Comparison of ENCODE assay signal across 8 cellular contexts in genomic region chr5:91381134-91381773, GRCh38. TPM values are rescaled to one million over a fixed set of nuclear protein-coding genes. Genes with fewer than 3 reads are reported as not detected.
DNase-seq lines count a peak whose midpoint lies in the region; ATAC-seq, FAIRE-seq and TF ChIP-seq lines count a peak whose summit lies in the region.

No MANE protein-coding gene starts in this region.

- no peak for DNase-seq in activated CD4-positive, alpha-beta T cell treated with anti-CD3 and anti-CD28 coated beads, Interleukin-2, amount 10 ng/mL, durations not matched to agents 7 days and 5 days
- DNase-seq in activated CD4-positive, alpha-beta T cell treated with anti-CD3 and anti-CD28 coated beads for 4 hours, result no peak
- DNase-seq in thoracic aorta (ENCODE audit: low spot score), result no peak
- DNase-seq in GM10248 (ENCODE audit: extremely low spot score), result no peak
- DNase-seq in stimulated activated CD4-positive, alpha-beta T cell treated with anti-CD3 and anti-CD28 coated beads, Interleukin-1b, Interleukin-23, amount 100 ng/mL, for 48 hours, result no peak

- POLR2A ChIA-PET in activated CD4-positive, alpha-beta T cell treated with anti-CD3 and anti-CD28 coated beads, Interleukin-2, amount 10 ng/mL, durations not matched to agents 7 days and 5 days (lab: Charles Lee), result interaction anchor here (0.5 to 0.6 kb wide), 2 partner anchors 101 to 112 kb away, joined by 3 to 11 read pairs; no protein-coding TSS in a partner anchor
- POLR2A ChIA-PET in GM10248 (lab: Yijun Ruan, JAX), result interaction anchor here (0.6 to 1.0 kb wide), 4 partner anchors 9 to 154 kb away, joined by 3 to 17 read pairs (median 8); no protein-coding TSS in a partner anchor

- H3K9me3 Mint-ChIP-seq in activated CD4-positive, alpha-beta T cell treated with anti-CD3 and anti-CD28 coated beads, Interleukin-2, amount 10 ng/mL, durations not matched to agents 7 days and 5 days, result no peaks in the 10 kb centered on the region
- no peaks in the 10 kb centered on the region for H3K9me3 Mint-ChIP-seq in activated naive CD8-positive, alpha-beta T cell (ENCODE audit: low read depth)

- peak overlapping the region; percentile 100 for H3K27ac Mint-ChIP-seq in activated CD4-positive, alpha-beta T cell treated with anti-CD3 and anti-CD28 coated beads, Interleukin-2, amount 10 ng/mL, durations not matched to agents 7 days and 5 days
- peak overlapping the region; percentile 98 for H3K27ac Mint-ChIP-seq in activated naive CD8-positive, alpha-beta T cell

- H3K4me3 ChIP-seq in thoracic aorta, result peak overlapping the region; percentile 73

- peaks cover 26% of the 10 kb centered on the region for H3K36me3 Mint-ChIP-seq in activated CD4-positive, alpha-beta T cell treated with anti-CD3 and anti-CD28 coated beads, Interleukin-2, amount 10 ng/mL, durations not matched to agents 7 days and 5 days (ENCODE audit: low read depth)
- H3K36me3 Mint-ChIP-seq in activated naive CD8-positive, alpha-beta T cell, result peaks cover 6% of the 10 kb centered on the region

- peak overlapping the region; percentile 96 for H3K4me3 Mint-ChIP-seq in activated CD4-positive, alpha-beta T cell treated with anti-CD3 and anti-CD28 coated beads, Interleukin-2, amount 10 ng/mL, durations not matched to agents 7 days and 5 days
- H3K4me3 Mint-ChIP-seq in activated naive CD8-positive, alpha-beta T cell, result peak overlapping the region; percentile 100

- TF ChIP-seq CTCF in thoracic aorta (IDR thresholded peaks at IDR 0.05) (no peak), GM10248 (IDR thresholded peaks at IDR 0.05; ENCODE audit: control extremely low read depth, extremely low read depth, low read depth, missing control alignments) (no peak)

- ATAC-seq in thoracic aorta (ENCODE audit: insufficient number of reproducible peaks, low FRiP score, low read depth), result no peak
- ATAC-seq in GM21825 (IDR thresholded peaks at IDR 0.05; ENCODE audit: unreplicated experiment), result no peak

- H3K4me1 Mint-ChIP-seq in activated CD4-positive, alpha-beta T cell treated with anti-CD3 and anti-CD28 coated beads, Interleukin-2, amount 10 ng/mL, durations not matched to agents 7 days and 5 days, result peaks cover 33% of the 10 kb centered on the region
- peaks cover 41% of the 10 kb centered on the region for H3K4me1 Mint-ChIP-seq in activated naive CD8-positive, alpha-beta T cell (ENCODE audit: low read depth)

- no peaks in the 10 kb centered on the region for H3K9me3 ChIP-seq in thoracic aorta

- no peaks in the 10 kb centered on the region for H3K27me3 ChIP-seq in thoracic aorta (replicated peaks; ENCODE audit: insufficient read depth)

- no peaks in the 10 kb centered on the region for H3K27me3 Mint-ChIP-seq in activated CD4-positive, alpha-beta T cell treated with anti-CD3 and anti-CD28 coated beads, Interleukin-2, amount 10 ng/mL, durations not matched to agents 7 days and 5 days
- H3K27me3 Mint-ChIP-seq in activated naive CD8-positive, alpha-beta T cell, result no peaks in the 10 kb centered on the region

- CTCF ChIA-PET in activated CD4-positive, alpha-beta T cell treated with anti-CD3 and anti-CD28 coated beads, Interleukin-2, amount 10 ng/mL, durations not matched to agents 7 days and 5 days (lab: Charles Lee), result interaction anchor here (0.7 to 1.9 kb wide), 6 partner anchors 11 to 161 kb away, joined by 3 to 7 read pairs (median 4); no protein-coding TSS in a partner anchor
- CTCF ChIA-PET in GM10248 (lab: Yijun Ruan, JAX), result interaction anchor here (0.9 to 1.5 kb wide), 8 partner anchors 17 to 449 kb away, joined by 3 to 5 read pairs (median 3); no protein-coding TSS in a partner anchor

- peaks cover 20 to 35% of the 10 kb centered on the region in 2 donors for H3K4me1 ChIP-seq in thoracic aorta (ENCODE audit: control insufficient read depth in 1 of 2, low read depth in 2 of 2)

- peak overlapping the region; percentile 90 to 92 for H3K27ac ChIP-seq in thoracic aorta

- peak; percentile 9 for FAIRE-seq in islet of Langerhans (lab: Jason Lieb, UNC)

- H3K36me3 ChIP-seq in thoracic aorta, result no peaks in the 10 kb centered on the region

RNA-seq across cellular contexts. Expression of gene ARRDC3, which starts 1.9 kb away (rescaled TPM):
- 10 to 100 TPM; 34.1 to 35.0 TPM for total RNA-seq in activated CD4-positive, alpha-beta T cell treated with anti-CD3 and anti-CD28 coated beads, Interleukin-2, amount 10 ng/mL, durations not matched to agents 7 days and 5 days
- total RNA-seq in thoracic aorta, result 10 to 100 TPM; 46.6 to 83.8 TPM
